In the genomic region with DNA sequence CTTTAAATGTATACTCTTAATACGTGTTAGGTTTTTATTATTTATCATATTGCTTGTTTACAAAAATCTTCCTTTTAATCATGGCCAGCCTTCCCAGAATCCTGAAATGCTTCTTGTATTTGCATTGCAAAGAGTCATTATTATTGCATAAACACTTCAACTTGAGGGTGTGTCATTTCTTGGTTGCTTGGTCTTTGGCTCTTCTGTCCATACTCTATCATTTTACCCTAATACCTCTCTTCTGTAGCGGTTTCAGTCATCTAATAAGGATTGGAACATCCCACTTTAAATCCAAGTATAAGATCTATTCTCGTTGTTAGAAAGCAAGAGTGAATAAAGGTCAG, we compare ENCODE assay signal across 10 cellular contexts.
DNase-seq lines count a peak whose midpoint lies in the region; ATAC-seq and TF ChIP-seq lines count a peak whose summit lies in the region.
"Had no signal": no experiment of that assay in that cellular context is flagged by ENCODE, and none has a peak within 500 bp of the region (broad histone marks: within the 10 kb centered on the region; RNA-seq: fewer than 3 reads in every experiment).

No MANE protein-coding gene starts in this region.

- ATAC-seq in CD8-positive, alpha-beta T cell = no peak
- ATAC-seq in HG03135 (IDR thresholded peaks at IDR 0.05; ENCODE audit: unreplicated experiment) (peak; percentile 12), T-helper 17 cell (no peak)

- no peaks in the 10 kb centered on the region for H3K27me3 Mint-ChIP-seq in CD8-positive, alpha-beta T cell (ENCODE audit: low read depth)
- H3K27me3 Mint-ChIP-seq in T-helper 17 cell = no peaks in the 10 kb centered on the region
- H3K27me3 Mint-ChIP-seq: naive thymus-derived CD8-positive, alpha-beta T cell; stimulated activated naive B cell treated with anti-CD40 and anti-IgM and Interleukin-4, amounts not matched to agents 10 μg/mL and 1 μg/mL and 100 μg/mL, for 72 hours had no signal

- no peak overlapping the region for H3K9ac ChIP-seq in parathyroid adenoma

- H3K9me3 ChIP-seq in CD8-positive, alpha-beta T cell (ENCODE audit: low read length) = no peaks in the 10 kb centered on the region
- H3K9me3 ChIP-seq in effector memory CD4-positive, alpha-beta T cell (ENCODE audit: control insufficient read depth, low read length) = no peaks in the 10 kb centered on the region
- no peaks in the 10 kb centered on the region for H3K9me3 ChIP-seq in parathyroid adenoma (ENCODE audit: control insufficient read depth, low read length)
- no peaks in the 10 kb centered on the region for H3K9me3 ChIP-seq in T-helper 17 cell (ENCODE audit: control insufficient read depth, low read length, poor library complexity, severe bottlenecking)

- TF ChIP-seq CTCF in CD8-positive, alpha-beta T cell (IDR thresholded peaks at IDR 0.05) = no peak
- TF ChIP-seq CTCF in parathyroid adenoma (IDR thresholded peaks at IDR 0.05) = no peak

- no peak for DNase-seq in CD8-positive, alpha-beta T cell
- DNase-seq in effector memory CD4-positive, alpha-beta T cell = no peak
- DNase-seq in SW480 (ENCODE audit: low spot score) (no peak), T-helper 17 cell (no peak), NCI-H1436 (lab: John Stamatoyannopoulos, UW) (no peak)
- DNase-seq in stimulated activated CD8-positive, alpha-beta memory T cell treated with anti-CD3 and anti-CD28 coated beads, Interleukin-4, amount 100 ng/mL, for 48 hours = no peak

- no peaks in the 10 kb centered on the region for H3K27me3 ChIP-seq in CD8-positive, alpha-beta T cell (ENCODE audit: insufficient read depth, low read length)
- no peaks in the 10 kb centered on the region for H3K27me3 ChIP-seq in effector memory CD4-positive, alpha-beta T cell (replicated peaks; ENCODE audit: control insufficient read depth, insufficient read depth, low read length, poor library complexity, severe bottlenecking)
- no peaks in the 10 kb centered on the region for H3K27me3 ChIP-seq in parathyroid adenoma (ENCODE audit: control insufficient read depth, insufficient read depth, low read length)

- H2AFZ ChIP-seq in parathyroid adenoma = peak overlapping the region; percentile 78

- H3K4me3 Mint-ChIP-seq in CD8-positive, alpha-beta T cell = no peak overlapping the region
- no peak overlapping the region for H3K4me3 Mint-ChIP-seq in T-helper 17 cell
- H3K4me3 Mint-ChIP-seq: stimulated activated naive B cell treated with anti-CD40 and anti-IgM and Interleukin-4, amounts not matched to agents 10 μg/mL and 1 μg/mL and 100 μg/mL, for 72 hours had no signal

- no peak overlapping the region for H3K27ac Mint-ChIP-seq in CD8-positive, alpha-beta T cell
- no peak overlapping the region for H3K27ac Mint-ChIP-seq in T-helper 17 cell
- H3K27ac Mint-ChIP-seq: stimulated activated naive B cell treated with anti-CD40 and anti-IgM and Interleukin-4, amounts not matched to agents 10 μg/mL and 1 μg/mL and 100 μg/mL, for 72 hours had no signal

- H3K4me1 ChIP-seq in CD8-positive, alpha-beta T cell (ENCODE audit: insufficient read depth, low read length) = peaks cover 15% of the 10 kb centered on the region
- peaks cover 5% of the 10 kb centered on the region for H3K4me1 ChIP-seq in effector memory CD4-positive, alpha-beta T cell (ENCODE audit: control insufficient read depth, insufficient read depth, low read length, poor library complexity, severe bottlenecking)
- no peaks in the 10 kb centered on the region for H3K4me1 ChIP-seq in parathyroid adenoma

- H3K4me2 ChIP-seq in parathyroid adenoma (ENCODE audit: low read length) = no peak overlapping the region

- peaks cover 17% of the 10 kb centered on the region for H3K4me1 Mint-ChIP-seq in CD8-positive, alpha-beta T cell (ENCODE audit: low read depth)
- H3K4me1 Mint-ChIP-seq in T-helper 17 cell = peaks cover 11% of the 10 kb centered on the region

- no peaks in the 10 kb centered on the region for H3K36me3 ChIP-seq in CD8-positive, alpha-beta T cell (ENCODE audit: insufficient read depth, low read length)
- H3K36me3 ChIP-seq in effector memory CD4-positive, alpha-beta T cell (ENCODE audit: control insufficient read depth, insufficient read depth, low read length) = no peaks in the 10 kb centered on the region
- H3K36me3 ChIP-seq in parathyroid adenoma (ENCODE audit: control insufficient read depth, insufficient read depth, low read length) = no peaks in the 10 kb centered on the region

- peak overlapping the region; percentile 67 for H3K27ac ChIP-seq in CD8-positive, alpha-beta T cell (ENCODE audit: low read depth, low read length)
- peak overlapping the region; percentile 65 for H3K27ac ChIP-seq in effector memory CD4-positive, alpha-beta T cell (ENCODE audit: insufficient read depth, low read length, poor library complexity, severe bottlenecking)
- H3K27ac ChIP-seq in parathyroid adenoma = peak overlapping the region; percentile 53

- H3K9me3 Mint-ChIP-seq in CD8-positive, alpha-beta T cell = no peaks in the 10 kb centered on the region
- H3K9me3 Mint-ChIP-seq: naive thymus-derived CD8-positive, alpha-beta T cell; stimulated activated naive B cell treated with anti-CD40 and anti-IgM and Interleukin-4, amounts not matched to agents 10 μg/mL and 1 μg/mL and 100 μg/mL, for 72 hours had no signal

- peak overlapping the region; percentile 63 for H3K4me3 ChIP-seq in CD8-positive, alpha-beta T cell (ENCODE audit: low read depth, low read length)
- H3K4me3 ChIP-seq in effector memory CD4-positive, alpha-beta T cell (ENCODE audit: insufficient read depth, low read depth, low read length, poor library complexity, severe bottlenecking) = peak overlapping the region; percentile 72
- no peak overlapping the region for H3K4me3 ChIP-seq in parathyroid adenoma (ENCODE audit: low read depth, low read length)

- CTCF ChIA-PET in CD8-positive, alpha-beta T cell (lab: Charles Lee) = interaction anchor here (0.6 to 1.9 kb wide), 7 partner anchors 11 to 224 kb away, joined by 3 to 10 read pairs (median 4); partner anchors contain the start of genes CACYBP and MRPS14

- intact Hi-C loops in CD8-positive, alpha-beta T cell (cut with DNase I, micrococcal nuclease) = loop anchor here (1.0 to 10.0 kb wide), 2 partner anchors 199 to 396 kb away; partner anchors contain the start of gene KIAA0040 (in 1 of the 2)

- POLR2A ChIA-PET in CD8-positive, alpha-beta T cell (lab: Charles Lee) = interaction anchor here (1.0 to 3.0 kb wide), 9 partner anchors 10 to 224 kb away, joined by 3 to 34 read pairs (median 6); partner anchors contain the start of genes CACYBP and MRPS14

- H3K36me3 Mint-ChIP-seq in CD8-positive, alpha-beta T cell = no peaks in the 10 kb centered on the region
- no peaks in the 10 kb centered on the region for H3K36me3 Mint-ChIP-seq in T-helper 17 cell (ENCODE audit: low read depth)
- H3K36me3 Mint-ChIP-seq: naive thymus-derived CD8-positive, alpha-beta T cell had no signal

- no peaks in the 10 kb centered on the region for H3K79me2 ChIP-seq in parathyroid adenoma
